ENCODE assay signal across 8 cellular contexts in genomic region chr9:113406873-113407511, GRCh38. TPM values are rescaled to one million over a fixed set of nuclear protein-coding genes. Genes with fewer than 3 reads are reported as not detected.
DNase-seq lines count a peak whose midpoint lies in the region; ATAC-seq and TF ChIP-seq lines count a peak whose summit lies in the region.
"Not testable (repeated sequence)": the region's sequence is repeated elsewhere in the genome, so short reads cannot be mapped to it uniquely, and the experiment has no call there.

No MANE protein-coding gene starts in this region.

- not testable (repeated sequence) for DNase-seq in AG04449 (ENCODE audit: low read depth, low spot score)
- peak; percentile 56 for DNase-seq in GM13976 (ENCODE audit: low spot score)
- DNase-seq in NCI-H524 (lab: John Stamatoyannopoulos, UW): peak; percentile 51 to 71
- DNase-seq in hepatocyte (ENCODE audit: low spot score): peak; percentile 76
- DNase-seq in putamen (ENCODE audit: low spot score): peak; percentile 39

- in situ Hi-C loops in GM13976 (cut with MboI; ENCODE audit: low sequenced_read_pairs, unreplicated experiment): not testable (repeated sequence)

- 55% methylated on average over 7 of the region's 7 CpGs for WGBS in hepatocyte (ENCODE audit: low lambda C conversion rate, missing lambda C conversion rate)

- peak overlapping the region; percentile 76 to 98 (median 90) for H3K4me3 Mint-ChIP-seq in brain

- CTCF ChIA-PET in AG04449 (lab: Yijun Ruan, JAX): interaction anchor here (0.7 to 9.4 kb wide), 14 partner anchors 7 to 267 kb away, joined by 3 to 135 read pairs (median 5); partner anchors contain the start of genes ALAD, CDC26 and PRPF4

- not testable (repeated sequence) for H3K4me1 ChIP-seq in hepatocyte (ENCODE audit: insufficient read depth)

- not testable (repeated sequence) for H3K27me3 ChIP-seq in hepatocyte

- not testable (repeated sequence) for H4K20me1 ChIP-seq in hepatocyte (ENCODE audit: insufficient read depth, poor library complexity, severe bottlenecking)

- POLR2A ChIA-PET in AG04449 (lab: Yijun Ruan, JAX): not testable (repeated sequence)

- H3K36me3 ChIP-seq in hepatocyte (replicated peaks; ENCODE audit: insufficient read depth, low read depth): not testable (repeated sequence)

- peaks cover 53% of the 10 kb centered on the region for H3K4me1 Mint-ChIP-seq in brain

- not testable (repeated sequence) for H3K9me3 Mint-ChIP-seq in brain

- peak; percentile 27 for ATAC-seq in HG03571 (IDR thresholded peaks at IDR 0.05; ENCODE audit: unreplicated experiment)

- H3K9me3 ChIP-seq in hepatocyte (ENCODE audit: low read depth): not testable (repeated sequence)

- H3K27me3 Mint-ChIP-seq in brain: not testable (repeated sequence)

- peak overlapping the region; percentile 28 to 90 (median 76) for H3K27ac Mint-ChIP-seq in brain

- peaks cover 29% of the 10 kb centered on the region for H3K36me3 Mint-ChIP-seq in brain

- TF ChIP-seq CTCF in AG04449 (IDR thresholded peaks at IDR 0.05; ENCODE audit: insufficient read depth, low read length, missing control alignments) (peak; percentile 77), GM13976 (IDR thresholded peaks at IDR 0.05; ENCODE audit: borderline replicate concordance, control extremely low read depth, extremely low read depth, insufficient read depth, missing control alignments) (peak; percentile 95), WI38 (IDR thresholded peaks at IDR 0.05; ENCODE audit: low read depth, low read length) (peak; percentile 84), brain (conservative IDR thresholded peaks at IDR 0.05) (peak; percentile 84 to 85), hepatocyte (IDR thresholded peaks at IDR 0.05; ENCODE audit: poor library complexity) (peak; percentile 80)

- not testable (repeated sequence) for H2AFZ ChIP-seq in hepatocyte

- H3K27ac ChIP-seq in hepatocyte: peak overlapping the region; percentile 15

- H3K4me3 ChIP-seq in AG04449 (ENCODE audit: low read depth, low read length); WI38 (ENCODE audit: low read depth, low read length); hepatocyte: not testable (repeated sequence)

- peaks cover 22% of the 10 kb centered on the region for H3K79me2 ChIP-seq in hepatocyte

- H3K4me2 ChIP-seq in hepatocyte: not testable (repeated sequence)

- not testable (repeated sequence) for H3K9me2 ChIP-seq in hepatocyte (replicated peaks; ENCODE audit: insufficient read depth)

RNA-seq across cellular contexts. Expression of gene POLE3, which starts 3.5 kb away (rescaled TPM):
- polyA plus RNA-seq in brain (ENCODE audit: insufficient read depth, low read depth, low replicate concordance) (92.7 TPM), hepatocyte (35.1 and 36.8 TPM in 2 replicates)
- total RNA-seq in hepatocyte: 32.5 and 35.3 TPM in 2 replicates

RNA-seq across cellular contexts. Expression of gene C9orf43, which starts 3.6 kb away (rescaled TPM):
- polyA plus RNA-seq in brain (ENCODE audit: insufficient read depth, low read depth, low replicate concordance) (0.87 TPM), hepatocyte (0.07 and 0.69 TPM in 2 replicates)
- 0.36 and 0.53 TPM in 2 replicates for total RNA-seq in hepatocyte

RNA-seq across cellular contexts. Expression of gene ALAD, which starts 5.9 kb away (rescaled TPM):
- polyA plus RNA-seq in brain (ENCODE audit: insufficient read depth, low read depth, low replicate concordance): 46.2 TPM
- 27.1 and 27.8 TPM in 2 replicates for total RNA-seq in hepatocyte
- 31.5 and 43.8 TPM in 2 replicates for polyA plus RNA-seq in hepatocyte

RNA-seq across cellular contexts. Expression of gene HDHD3, which starts 30.2 kb away (rescaled TPM):
- polyA plus RNA-seq in brain (ENCODE audit: insufficient read depth, low read depth, low replicate concordance) (26.3 TPM), hepatocyte (94.9 and 110 TPM in 2 replicates)
- 96.8 and 98.7 TPM in 2 replicates for total RNA-seq in hepatocyte

RNA-seq across cellular contexts. Expression of gene RGS3, which starts 56.5 kb away (rescaled TPM):
- 74.7 TPM for polyA plus RNA-seq in brain (ENCODE audit: insufficient read depth, low read depth, low replicate concordance)
- 47.0 and 48.0 TPM in 2 replicates for total RNA-seq in hepatocyte
- polyA plus RNA-seq in hepatocyte: 62.7 and 78.2 TPM in 2 replicates
